Comparison of ENCODE assay signal across 8 cellular contexts in genomic region chr9:131274674-131275331, GRCh38. TPM values are rescaled to one million over a fixed set of nuclear protein-coding genes. Genes with fewer than 3 reads are reported as not detected.
DNase-seq lines count a peak whose midpoint lies in the region; ATAC-seq lines count a peak whose summit lies in the region.

No MANE protein-coding gene starts in this region.

- peaks cover 5 to 51% (median 14%) of the 10 kb centered on the region in 3 donors for H3K36me3 Mint-ChIP-seq in CD8-positive, alpha-beta memory T cell
- H3K36me3 Mint-ChIP-seq in natural killer cell treated with Interleukin-12 subunit alpha and Interleukin-12 subunit beta and Interleukin-15 and Interleukin-18, amount 100 ng/mL, for 72 hours, result no peaks in the 10 kb centered on the region

- peak overlapping the region; percentile 91 for H3K4me2 ChIP-seq in Karpas-422 (ENCODE audit: low read depth, low read length, poor library complexity, severe bottlenecking)

- peaks cover 37% of the 10 kb centered on the region for H3K4me1 ChIP-seq in CD8-positive, alpha-beta memory T cell (ENCODE audit: insufficient read depth, low read length)
- peaks cover 56% of the 10 kb centered on the region for H3K4me1 ChIP-seq in Karpas-422 (ENCODE audit: low read length)

- no peaks in the 10 kb centered on the region for H3K9me3 Mint-ChIP-seq in CD8-positive, alpha-beta memory T cell
- no peaks in the 10 kb centered on the region for H3K9me3 Mint-ChIP-seq in natural killer cell treated with Interleukin-12 subunit alpha and Interleukin-12 subunit beta and Interleukin-15 and Interleukin-18, amount 100 ng/mL, for 72 hours

- H3K27ac Mint-ChIP-seq in CD8-positive, alpha-beta memory T cell, result peak overlapping the region; percentile 79 to 99 (median 96)
- H3K27ac Mint-ChIP-seq in natural killer cell treated with Interleukin-12 subunit alpha and Interleukin-12 subunit beta and Interleukin-15 and Interleukin-18, amount 100 ng/mL, for 72 hours, result peak overlapping the region; percentile 82 to 98

- peak overlapping the region; percentile 94 for H3K27ac ChIP-seq in CD8-positive, alpha-beta memory T cell (ENCODE audit: low read depth, low read length)
- H3K27ac ChIP-seq in Karpas-422 (ENCODE audit: low read length) (peak overlapping the region; percentile 82), cingulate gyrus (ENCODE audit: low read depth, low read length) (peak overlapping the region; percentile 56)

- no peaks in the 10 kb centered on the region for H3K9me3 ChIP-seq in CD8-positive, alpha-beta memory T cell (ENCODE audit: low read length)
- no peaks in the 10 kb centered on the region for H3K9me3 ChIP-seq in Karpas-422 (ENCODE audit: low read length)

- peaks cover 42 to 49% (median 44%) of the 10 kb centered on the region in 3 donors for H3K4me1 Mint-ChIP-seq in CD8-positive, alpha-beta memory T cell
- peaks cover 39 to 45% of the 10 kb centered on the region in 2 donors for H3K4me1 Mint-ChIP-seq in natural killer cell treated with Interleukin-12 subunit alpha and Interleukin-12 subunit beta and Interleukin-15 and Interleukin-18, amount 100 ng/mL, for 72 hours (ENCODE audit: low read depth in 2 of 2)

- peak; percentile 35 to 55 for ATAC-seq in natural killer cell treated with Interleukin-12 subunit alpha and Interleukin-12 subunit beta and Interleukin-15 and Interleukin-18, amount 100 ng/mL, for 72 hours
- no peak for ATAC-seq in GM19324 (IDR thresholded peaks at IDR 0.05; ENCODE audit: low FRiP score, unreplicated experiment)

- H2AFZ ChIP-seq in Karpas-422 (ENCODE audit: low read length), result no peak overlapping the region

- peak overlapping the region; percentile 82 for H3K4me3 ChIP-seq in CD8-positive, alpha-beta memory T cell (ENCODE audit: low read length)
- H3K4me3 ChIP-seq in Karpas-422 (ENCODE audit: low read length), result peak overlapping the region; percentile 83

- no peaks in the 10 kb centered on the region for H3K9me2 ChIP-seq in Karpas-422 (replicated peaks; ENCODE audit: insufficient read depth, low read length)

- peaks cover 65% of the 10 kb centered on the region for H3K79me2 ChIP-seq in Karpas-422 (ENCODE audit: low read length)

- peak overlapping the region; percentile 90 for H3K9ac ChIP-seq in Karpas-422 (ENCODE audit: low read length)

- no peaks in the 10 kb centered on the region for H4K20me1 ChIP-seq in Karpas-422 (ENCODE audit: insufficient read depth, low read depth, low read length)

- H3K27me3 ChIP-seq in CD8-positive, alpha-beta memory T cell (ENCODE audit: insufficient read depth, low read length, poor library complexity, severe bottlenecking), result no peaks in the 10 kb centered on the region
- H3K27me3 ChIP-seq in Karpas-422 (ENCODE audit: low read length), result no peaks in the 10 kb centered on the region

- no peak for DNase-seq in CD8-positive, alpha-beta memory T cell
- DNase-seq in Karpas-422 (peak; percentile 72), NCI-H1694 treated with DMSO at 0.1 percent for 48 hours (lab: John Stamatoyannopoulos, UW) (no peak), T-helper 9 cell (no peak)
- DNase-seq in natural killer cell treated with Interleukin-12 subunit alpha and Interleukin-12 subunit beta and Interleukin-15 and Interleukin-18, amount 100 ng/mL, for 72 hours (ENCODE audit: low spot score), result peak; percentile 76
- no peak for DNase-seq in activated CD4-positive, CD25-positive, alpha-beta regulatory T cell treated with anti-CD3 and anti-CD28 coated beads, Interleukin-2, amount 50 U/mL, for 72 hours

- H3K27me3 Mint-ChIP-seq in CD8-positive, alpha-beta memory T cell, result peaks cover 0 to 2% of the 10 kb centered on the region in 2 donors
- no peaks in the 10 kb centered on the region for H3K27me3 Mint-ChIP-seq in natural killer cell treated with Interleukin-12 subunit alpha and Interleukin-12 subunit beta and Interleukin-15 and Interleukin-18, amount 100 ng/mL, for 72 hours

- H3K4me3 Mint-ChIP-seq in CD8-positive, alpha-beta memory T cell, result peak overlapping the region; percentile 90 to 100 (median 96)
- peak overlapping the region; percentile 90 for H3K4me3 Mint-ChIP-seq in natural killer cell treated with Interleukin-12 subunit alpha and Interleukin-12 subunit beta and Interleukin-15 and Interleukin-18, amount 100 ng/mL, for 72 hours

- H3K36me3 ChIP-seq in CD8-positive, alpha-beta memory T cell (ENCODE audit: insufficient read depth, low read length), result peaks cover 4% of the 10 kb centered on the region
- H3K36me3 ChIP-seq in Karpas-422 (ENCODE audit: insufficient read depth, low read length), result no peaks in the 10 kb centered on the region

- POLR2A ChIA-PET in CD8-positive, alpha-beta memory T cell (lab: Charles Lee), result interaction anchor here (0.5 to 13.6 kb wide), 5 partner anchors 8 to 361 kb away, joined by 3 to 300 read pairs (median 6); no protein-coding TSS in a partner anchor

- CTCF ChIA-PET in CD8-positive, alpha-beta memory T cell (lab: Charles Lee), result interaction anchor here (0.5 to 16.5 kb wide), 7 partner anchors 11 to 95 kb away, joined by 3 to 248 read pairs (median 3); no protein-coding TSS in a partner anchor

RNA-seq across cellular contexts. Expression of gene FAM78A, which starts 1.5 kb away (rescaled TPM):
- 10 to 100 TPM; 43.6 to 44.4 TPM for total RNA-seq in CD8-positive, alpha-beta memory T cell
- polyA plus RNA-seq in CD8-positive, alpha-beta memory T cell, result 27.6 TPM
- total RNA-seq in Karpas-422 (2014; rRNA removed; shearing (Covaris generic); ENCODE audit: low replicate concordance), result 31.6 and 43.9 TPM in 2 replicates
- total RNA-seq in natural killer cell treated with Interleukin-12 subunit alpha and Interleukin-12 subunit beta and Interleukin-15 and Interleukin-18, amount 100 ng/mL, for 72 hours, result 10 to 100 TPM; 46.2 to 53.3 TPM

RNA-seq across cellular contexts. Expression of gene PLPP7, which starts 14.7 kb away (rescaled TPM):
- total RNA-seq in CD8-positive, alpha-beta memory T cell, result not detected
- not detected for polyA plus RNA-seq in CD8-positive, alpha-beta memory T cell
- not detected in 2 replicates for total RNA-seq in Karpas-422 (2014; rRNA removed; shearing (Covaris generic); ENCODE audit: low replicate concordance)
- total RNA-seq in natural killer cell treated with Interleukin-12 subunit alpha and Interleukin-12 subunit beta and Interleukin-15 and Interleukin-18, amount 100 ng/mL, for 72 hours, result under 1 TPM in 1 of 2 donors, not detected in 1; 0.74 TPM

Comparison
In these comparisons a context has a peak if more than half of its experiments do, and no peak if none do; other contexts are left out.
1. DNase-seq: peak in Karpas-422 (single experiment) and natural killer cell treated with Interleukin-12 subunit alpha and Interleukin-12 subunit beta and Interleukin-15 and Interleukin-18, amount 100 ng/mL, for 72 hours (single experiment); none in CD8-positive, alpha-beta memory T cell (0 of 5), NCI-H1694 treated with DMSO at 0.1 percent for 48 hours (single experiment), activated CD4-positive, CD25-positive, alpha-beta regulatory T cell treated with anti-CD3 and anti-CD28 coated beads, Interleukin-2, amount 50 U/mL, for 72 hours (single experiment) and T-helper 9 cell (single experiment).
2. Peak in every context shown above with its lines, with median percentiles within 50 percentile points of each other: H3K27ac ChIP-seq.